ENCODE assay signal across 1 cellular context in genomic region chr2:43426305-43427031, GRCh38.
TF ChIP-seq lines count a peak whose summit lies in the region.

No MANE protein-coding gene starts in this region.

TF ChIP-seq in HepG2, 621 proteins besides CTCF, POLR2A, EP300 and RAD21 (continued from another document and continues in another):
- TF ChIP-seq KLF16 (CRISPR knock-in tag; IDR thresholded peaks at IDR 0.05) (0 out of 4 replicates have a peak, but pooled peaks of 1 of the 2 experiments have one; percentile 29), SMAD3 (CRISPR knock-in tag; IDR thresholded peaks at IDR 0.05) (peak; percentile 61; the same call in 1 of the 2 replicates), ERF (CRISPR knock-in tag; IDR thresholded peaks at IDR 0.05) (peak; percentile 45; the same call in 1 of the 2 replicates), ATF6 (CRISPR knock-in tag; conservative IDR thresholded peaks at IDR 0.05) (no peak), ZSCAN25 (CRISPR knock-in tag; IDR thresholded peaks at IDR 0.05) (no peak), ZNF770 (CRISPR knock-in tag; IDR thresholded peaks at IDR 0.05) (no peak), BCL6 (CRISPR knock-in tag; IDR thresholded peaks at IDR 0.05) (peak; percentile 52; the same call in 1 of the 2 replicates), TAF1 (CRISPR knock-in tag; IDR thresholded peaks at IDR 0.05) (no peak), ARID3A (IDR thresholded peaks at IDR 0.05; ENCODE audit: low read depth, low read length) (peak; percentile 92), ZBTB25 (CRISPR knock-in tag; IDR thresholded peaks at IDR 0.05) (peak; percentile 54; the same call in 1 of the 2 replicates), MLX (CRISPR knock-in tag; IDR thresholded peaks at IDR 0.05) (peak; percentile 54; the same call in 1 of the 2 replicates), ZNF614 (CRISPR knock-in tag; IDR thresholded peaks at IDR 0.05; ENCODE audit: borderline replicate concordance) (peak; percentile 51; the same call in 1 of the 2 replicates), ZNF557 (CRISPR knock-in tag; IDR thresholded peaks at IDR 0.05) (no peak), TBX2 (CRISPR knock-in tag; IDR thresholded peaks at IDR 0.05; ENCODE audit: borderline replicate concordance) (peak; percentile 39; the same call in 1 of the 2 replicates), ZNF33B (CRISPR knock-in tag; IDR thresholded peaks at IDR 0.05) (no peak), RXRB (CRISPR knock-in tag; IDR thresholded peaks at IDR 0.05; ENCODE audit: borderline replicate concordance) (peak; percentile 53), ELF4 (CRISPR knock-in tag; IDR thresholded peaks at IDR 0.05; ENCODE audit: borderline replicate concordance) (no peak), PHB2 (IDR thresholded peaks at IDR 0.05; ENCODE audit: partially characterized antibody) (no peak), ATF2 (CRISPR knock-in tag; IDR thresholded peaks at IDR 0.05) (peak; percentile 14; the same call in 1 of the 2 replicates), BRCA1 (CRISPR knock-in tag; IDR thresholded peaks at IDR 0.05) (no peak), ISL2 (CRISPR knock-in tag; IDR thresholded peaks at IDR 0.05) (peak; percentile 65; the same call in 1 of the 2 replicates), TCF7 (IDR thresholded peaks at IDR 0.05; ENCODE audit: low read depth) (peak; percentile 75; the same call in 1 of the 2 replicates), NCOA2 (CRISPR knock-in tag; IDR thresholded peaks at IDR 0.05) (peak; percentile 74), PITX1 (CRISPR knock-in tag; IDR thresholded peaks at IDR 0.05) (no peak), RARA (CRISPR knock-in tag; IDR thresholded peaks at IDR 0.05) (0 out of 2 replicates have a peak, but pooled peaks have one; percentile 40), CREB1 (IDR thresholded peaks at IDR 0.05) (no peak), CREB1 (CRISPR knock-in tag; IDR thresholded peaks at IDR 0.05) (0 out of 2 replicates have a peak, but pooled peaks have one; percentile 38), NFE2 (CRISPR knock-in tag; IDR thresholded peaks at IDR 0.05) (0 out of 2 replicates have a peak, but pooled peaks have one; percentile 8), ZNF205 (CRISPR knock-in tag; IDR thresholded peaks at IDR 0.05) (0 out of 2 replicates have a peak, but pooled peaks have one; percentile 51), PPARG (CRISPR knock-in tag; conservative IDR thresholded peaks at IDR 0.05) (peak; percentile 54), ZGPAT (CRISPR knock-in tag; IDR thresholded peaks at IDR 0.05) (peak; percentile 58; the same call in 1 of the 2 replicates), MXI1 (IDR thresholded peaks at IDR 0.05; ENCODE audit: borderline replicate concordance, low read depth, low read length) (peak; percentile 41; the same call in 1 of the 3 replicates), KLF6 (CRISPR knock-in tag; IDR thresholded peaks at IDR 0.05) (0 out of 2 replicates have a peak, but pooled peaks have one; percentile 13), U2AF1 (optimal IDR thresholded peaks at IDR 0.05; ENCODE audit: low read depth, low read length) (no peak), DPF2 (CRISPR knock-in tag; IDR thresholded peaks at IDR 0.05; ENCODE audit: borderline replicate concordance, low read depth) (peak; percentile 11; the same call in 1 of the 2 replicates), NFE2L2 (IDR thresholded peaks at IDR 0.05; ENCODE audit: low read length) (peak; percentile 26; the same call in 1 of the 2 replicates), ZNF12 (CRISPR knock-in tag; IDR thresholded peaks at IDR 0.05) (peak; percentile 80), GATAD2A (CRISPR knock-in tag; IDR thresholded peaks at IDR 0.05) (peak; percentile 90), IRF1 (CRISPR knock-in tag; IDR thresholded peaks at IDR 0.05; ENCODE audit: low read depth) (no peak), THAP11 (CRISPR knock-in tag; IDR thresholded peaks at IDR 0.05) (peak; percentile 18; the same call in 1 of the 2 replicates), ZNF160 (CRISPR knock-in tag; IDR thresholded peaks at IDR 0.05) (no peak), SOX6 (IDR thresholded peaks at IDR 0.05) (no peak), SOX6 (CRISPR knock-in tag; IDR thresholded peaks at IDR 0.05) (peak; percentile 62; the same call in 1 of the 2 replicates), CENPX (CRISPR knock-in tag; IDR thresholded peaks at IDR 0.05) (no peak), SIX1 (CRISPR knock-in tag; IDR thresholded peaks at IDR 0.05; ENCODE audit: borderline replicate concordance) (0 out of 2 replicates have a peak, but pooled peaks have one; percentile 13), BHLHE40 (IDR thresholded peaks at IDR 0.05; ENCODE audit: low read length) (no peak), ZNF670 (CRISPR knock-in tag; IDR thresholded peaks at IDR 0.05; ENCODE audit: borderline replicate concordance) (peak; percentile 50; the same call in 1 of the 2 replicates), TBP (CRISPR knock-in tag; IDR thresholded peaks at IDR 0.05) (no peak), ELF3 (CRISPR knock-in tag; IDR thresholded peaks at IDR 0.05) (peak; percentile 99), HMG20A (CRISPR knock-in tag; IDR thresholded peaks at IDR 0.05; ENCODE audit: borderline replicate concordance) (peak; percentile 82), SKI (IDR thresholded peaks at IDR 0.05; ENCODE audit: partially characterized antibody) (no peak), ARID5B (CRISPR knock-in tag; IDR thresholded peaks at IDR 0.05) (peak; percentile 86), NFIB (CRISPR knock-in tag; IDR thresholded peaks at IDR 0.05; ENCODE audit: borderline replicate concordance) (no peak), XRCC5 (optimal IDR thresholded peaks at IDR 0.05; ENCODE audit: low read length) (peak; percentile 34), DRAP1 (CRISPR knock-in tag; IDR thresholded peaks at IDR 0.05) (0 out of 2 replicates have a peak, but pooled peaks have one; percentile 26), FOSL2 (CRISPR knock-in tag; IDR thresholded peaks at IDR 0.05) (peak; percentile 98)
